In genomic region chr20:62707981-62708521, GRCh38 we compare ENCODE assay signal across 8 cellular contexts. TPM values are rescaled to one million over a fixed set of nuclear protein-coding genes. Genes with fewer than 3 reads are reported as not detected.
DNase-seq lines count a peak whose midpoint lies in the region; ATAC-seq and TF ChIP-seq lines count a peak whose summit lies in the region.

No MANE protein-coding gene starts in this region.

- 7 to 9% methylated on average over 15 to 18 of the region's 19 CpGs for WGBS in GM23248 (ENCODE audit: low coverage in 1 of 2, low lambda C conversion rate in 2 of 2, missing lambda C conversion rate in 2 of 2), 2 experiments

- DNase-seq in CD4-positive, CD25-positive, alpha-beta regulatory T cell: peak in 1 of 3 donors; percentile 20
- DNase-seq in HPDE6-E6E7 (ENCODE audit: extremely low spot score) (peak; percentile 46), kidney epithelial cell (ENCODE audit: low read depth) (no peak), cerebellar nuclear complex (lab: John Stamatoyannopoulos, UW) (no peak), GM23248 (no peak), pons (ENCODE audit: low spot score) (no peak)
- DNase-seq in activated CD4-positive, alpha-beta T cell treated with anti-CD3 and anti-CD28 coated beads for 48 hours: peak; percentile 57

- no peak overlapping the region for H2AFZ ChIP-seq in GM23248

- H3K27me3 Mint-ChIP-seq in CD4-positive, CD25-positive, alpha-beta regulatory T cell: peaks cover 29% of the 10 kb centered on the region

- no peak overlapping the region for H3K27ac ChIP-seq in CD4-positive, CD25-positive, alpha-beta regulatory T cell (ENCODE audit: insufficient read depth, low read length, poor library complexity, severe bottlenecking)
- no peak overlapping the region for H3K27ac ChIP-seq in GM23248

- no peak overlapping the region for H3K27ac Mint-ChIP-seq in CD4-positive, CD25-positive, alpha-beta regulatory T cell

- H3K36me3 Mint-ChIP-seq in CD4-positive, CD25-positive, alpha-beta regulatory T cell: no peaks in the 10 kb centered on the region

- peaks cover 25% of the 10 kb centered on the region for H3K4me1 ChIP-seq in CD4-positive, CD25-positive, alpha-beta regulatory T cell (ENCODE audit: control insufficient read depth, insufficient read depth, low read length, poor library complexity, severe bottlenecking)
- peaks cover 19% of the 10 kb centered on the region for H3K4me1 ChIP-seq in GM23248 (ENCODE audit: insufficient read depth)

- ATAC-seq in CD4-positive, CD25-positive, alpha-beta regulatory T cell (ENCODE audit: low read depth in 2 of 2): no peak
- ATAC-seq in HG03025 (IDR thresholded peaks at IDR 0.05; ENCODE audit: low FRiP score, unreplicated experiment): no peak

- H3F3A ChIP-seq in GM23248 (ENCODE audit: insufficient read depth): peaks cover 16% of the 10 kb centered on the region

- H4K20me1 ChIP-seq in GM23248 (ENCODE audit: insufficient read depth): no peaks in the 10 kb centered on the region

- H3K9me3 ChIP-seq in CD4-positive, CD25-positive, alpha-beta regulatory T cell (ENCODE audit: control insufficient read depth in 2 of 2, low read length in 2 of 2): no peaks in the 10 kb centered on the region
- H3K9me3 ChIP-seq in GM23248 (ENCODE audit: low read depth): no peaks in the 10 kb centered on the region

- TF ChIP-seq CTCF in kidney epithelial cell (IDR thresholded peaks at IDR 0.05; ENCODE audit: insufficient read depth, low read length, poor library complexity, severe bottlenecking): peak; percentile 37

- in situ Hi-C loops in GM23248 (cut with MboI): no loop called here

- H3K79me2 ChIP-seq in GM23248 (ENCODE audit: insufficient read depth): no peaks in the 10 kb centered on the region

- no peak overlapping the region for H3K9ac ChIP-seq in GM23248

- peaks cover 4 to 19% (median 8%) of the 10 kb centered on the region in 4 donors for H3K4me1 Mint-ChIP-seq in CD4-positive, CD25-positive, alpha-beta regulatory T cell

- H3K4me3 Mint-ChIP-seq in CD4-positive, CD25-positive, alpha-beta regulatory T cell: peak overlapping the region in 3 of 4 donors; percentile 62 to 81 (median 63)

- H3K27me3 ChIP-seq in CD4-positive, CD25-positive, alpha-beta regulatory T cell (ENCODE audit: control insufficient read depth, insufficient read depth, low read length): no peaks in the 10 kb centered on the region
- peaks cover 50% of the 10 kb centered on the region for H3K27me3 ChIP-seq in kidney epithelial cell (ENCODE audit: control insufficient read depth, insufficient read depth, low read length)
- peaks cover 20% of the 10 kb centered on the region for H3K27me3 ChIP-seq in GM23248 (replicated peaks; ENCODE audit: insufficient read depth)

- H3K36me3 ChIP-seq in CD4-positive, CD25-positive, alpha-beta regulatory T cell (ENCODE audit: control insufficient read depth, insufficient read depth, low read length): no peaks in the 10 kb centered on the region
- H3K36me3 ChIP-seq in kidney epithelial cell (ENCODE audit: control insufficient read depth, insufficient read depth, low read length) (no peaks in the 10 kb centered on the region), GM23248 (ENCODE audit: low read depth) (no peaks in the 10 kb centered on the region)

- peaks cover 0 to 2% (median 0%) of the 10 kb centered on the region in 7 donors for H3K9me3 Mint-ChIP-seq in CD4-positive, CD25-positive, alpha-beta regulatory T cell

- no peaks in the 10 kb centered on the region for H3K9me2 ChIP-seq in GM23248 (ENCODE audit: insufficient read depth)

- H3K4me2 ChIP-seq in GM23248 (ENCODE audit: unreplicated experiment): no peak overlapping the region

- no peak overlapping the region for H3K4me3 ChIP-seq in CD4-positive, CD25-positive, alpha-beta regulatory T cell (ENCODE audit: low read depth, low read length)
- H3K4me3 ChIP-seq in kidney epithelial cell (ENCODE audit: low read depth, low read length) (no peak overlapping the region), GM23248 (no peak overlapping the region)

RNA-seq across cellular contexts. Expression of gene NTSR1, which starts 0.6 kb away (rescaled TPM):
- total RNA-seq in CD4-positive, CD25-positive, alpha-beta regulatory T cell: 0.37 TPM
- polyA plus RNA-seq in CD4-positive, CD25-positive, alpha-beta regulatory T cell: under 1 TPM in 1 of 4 donors, not detected in 3; 0.11 TPM
- 0.08 and 0.14 TPM in 2 replicates for total RNA-seq in kidney epithelial cell
- not detected in 2 replicates for total RNA-seq in GM23248 (2014; rRNA removed; shearing (Covaris generic))
- not detected in 2 replicates for polyA plus RNA-seq in GM23248 (2016; fragmentation: Nextera tagmentation; extraction: Ambion mirVana)

Comparison
In these comparisons a context has a peak if more than half of its experiments do, and no peak if none do; other contexts are left out.
1. DNase-seq: peak in HPDE6-E6E7 (single experiment) and activated CD4-positive, alpha-beta T cell treated with anti-CD3 and anti-CD28 coated beads for 48 hours (single experiment); none in kidney epithelial cell (single experiment), cerebellar nuclear complex (0 of 2), GM23248 (single experiment) and pons (single experiment).